ENCODE assay signal across 8 cellular contexts in genomic region chr19:14571695-14572490, GRCh38. TPM values are rescaled to one million over a fixed set of nuclear protein-coding genes. Genes with fewer than 3 reads are reported as not detected.
DNase-seq lines count a peak whose midpoint lies in the region; ATAC-seq and TF ChIP-seq lines count a peak whose summit lies in the region.

NDUFB7 (minus strand) TSS chr19:14572066; CDS start chr19:14572000, 66 bp downstream.

- peaks cover 2% of the 10 kb centered on the region for H3K36me3 Mint-ChIP-seq in chondrocyte (ENCODE audit: low read depth)

- no peaks in the 10 kb centered on the region for H3K27me3 Mint-ChIP-seq in chondrocyte (ENCODE audit: low read depth)

- peak within 1 kb of the TSS; percentile 94 for H3K4me3 Mint-ChIP-seq in chondrocyte (ENCODE audit: unreplicated experiment)

- H3K9me3 Mint-ChIP-seq in chondrocyte (ENCODE audit: low read depth): no peaks in the 10 kb centered on the region

- H3K4me1 ChIP-seq in BE2C: no peaks in the 10 kb centered on the region

- peak within 1 kb of the TSS; percentile 59 for H3K27ac Mint-ChIP-seq in chondrocyte (ENCODE audit: unreplicated experiment)

- ATAC-seq in HG03439 (IDR thresholded peaks at IDR 0.05; ENCODE audit: unreplicated experiment): peak; percentile 79

- H3K36me3 ChIP-seq in BE2C: peaks cover 2% of the 10 kb centered on the region; the same call in 1 of the 2 replicates

- peak; percentile 87 for TF ChIP-seq POLR2A in GM19193 (IDR thresholded peaks at IDR 0.05; ENCODE audit: extremely low read depth, insufficient read depth, insufficient read length)

- no peaks in the 10 kb centered on the region for H3K27me3 ChIP-seq in BE2C

- no peaks in the 10 kb centered on the region for H3K9me3 ChIP-seq in BE2C

- H3K4me3 ChIP-seq in BE2C (ENCODE audit: low read depth, low read length): peak within 1 kb of the TSS; percentile 97

- peak; percentile 72 for TF ChIP-seq CTCF in BE2C (IDR thresholded peaks at IDR 0.05; ENCODE audit: low read depth, low read length)
- peak; percentile 83 for TF ChIP-seq CTCF in chondrocyte (IDR thresholded peaks at IDR 0.05)

- H3K4me1 Mint-ChIP-seq in chondrocyte (ENCODE audit: low read depth): peaks cover 27% of the 10 kb centered on the region

- DNase-seq in BE2C (peak; percentile 93), NCI-H510A (lab: John Stamatoyannopoulos, UW) (peak; percentile 95), chondrocyte (ENCODE audit: low spot score) (peak; percentile 95), kidney glomerular epithelial cell (lab: John Stamatoyannopoulos, UW) (peak; percentile 91)
- peak; percentile 81 to 83 for DNase-seq in activated CD4-positive, alpha-beta T cell treated with anti-CD3 and anti-CD28 coated beads for 24 hours (ENCODE audit: low read depth in 2 of 2)
- DNase-seq in stimulated activated CD4-positive, alpha-beta T cell treated with anti-CD3 and anti-CD28 coated beads, Interleukin-1b, Interleukin-23, amount 100 ng/mL, for 1 hour (ENCODE audit: low read depth in 2 of 2): peak; percentile 64 to 73

RNA-seq across cellular contexts. Expression of gene NDUFB7, which starts in this region (rescaled TPM):
- 947 TPM for polyA plus RNA-seq in BE2C (2012; ENCODE audit: insufficient read depth, insufficient read length, low read depth)
- total RNA-seq in chondrocyte: 126 to 154 TPM (median 128 TPM) in 3 replicates

Comparison
In these comparisons a context has a peak if more than half of its experiments do, and no peak if none do; other contexts are left out.
1. Peak in every context shown above with its lines: DNase-seq, ATAC-seq and H3K4me3 ChIP-seq.